ENCODE assay signal across 12 cellular contexts in genomic region chr10:35194471-35194870, GRCh38.
DNase-seq lines count a peak whose midpoint lies in the region; TF ChIP-seq lines count a peak whose summit lies in the region.
"Had no signal": no experiment of that assay in that cellular context is flagged by ENCODE, and none has a peak within 500 bp of the region (broad histone marks: within the 10 kb centered on the region; RNA-seq: fewer than 3 reads in every experiment).

No MANE protein-coding gene starts in this region.

- H3K27ac ChIP-seq in dorsolateral prefrontal cortex, result peak overlapping the region in 43 of 59 donors; percentile 4 to 99 (median 92)
- peak overlapping the region in 7 of 8 donors; percentile 0 to 95 (median 92) for H3K27ac ChIP-seq in spleen
- H3K27ac ChIP-seq in MM.1S (ENCODE audit: low read length), result no peak overlapping the region
- H3K27ac ChIP-seq in neuronal stem cell (replicated peaks; ENCODE audit: low read length), result no peak overlapping the region

- peak overlapping the region; percentile 99 for H3K27ac Mint-ChIP-seq in T-helper 2 cell treated with Interferon-gamma antibody and Interleukin-4, amounts not matched to agents 5 μg/mL and 100 μg/mL, for 36 hours

- DNase-seq in T-helper 2 cell treated with Interferon-gamma antibody and Interleukin-4, amounts not matched to agents 5 μg/mL and 100 μg/mL, for 36 hours (ENCODE audit: low spot score), result no peak
- DNase-seq in T-helper 2 cell (no peak), dorsolateral prefrontal cortex (no peak), spleen (no peak), MM.1S (no peak), neuronal stem cell (ENCODE audit: low spot score) (no peak)
- no peak for DNase-seq in stimulated activated CD4-positive, alpha-beta T cell treated with anti-CD3 and anti-CD28 coated beads, Interleukin-1b, Interleukin-23, amount 100 ng/mL, for 48 hours
- DNase-seq: amygdala, DMS79, NCI-H1092, NCI-H446 treated with DMSO at 0.1 percent for 48 hours had no signal

- H4K20me1 ChIP-seq in Loucy (ENCODE audit: insufficient read depth, low read length, poor library complexity, severe bottlenecking) (no peaks in the 10 kb centered on the region), MM.1S (ENCODE audit: insufficient read depth, low read length) (no peaks in the 10 kb centered on the region)

- no peak overlapping the region for H2AK5ac ChIP-seq in neuronal stem cell (ENCODE audit: low read depth, low read length)

- no peaks in the 10 kb centered on the region for H3K79me1 ChIP-seq in neuronal stem cell (ENCODE audit: low read depth, low read length)

- H3K27me3 ChIP-seq in Loucy (ENCODE audit: insufficient read depth, low read length, poor library complexity, severe bottlenecking), result no peaks in the 10 kb centered on the region
- H3K27me3 ChIP-seq in dorsolateral prefrontal cortex, result no peaks in the 10 kb centered on the region
- H3K27me3 ChIP-seq in spleen (replicated peaks in 1 of 7), result no peaks in the 10 kb centered on the region
- H3K27me3 ChIP-seq in MM.1S (replicated peaks; ENCODE audit: insufficient read depth, low read length), result no peaks in the 10 kb centered on the region
- no peaks in the 10 kb centered on the region for H3K27me3 ChIP-seq in neuronal stem cell (ENCODE audit: control insufficient read depth in 3 of 3, insufficient read depth in 3 of 3, low read depth in 1 of 3, low read length in 3 of 3)

- no peak overlapping the region for H2AFZ ChIP-seq in Loucy (ENCODE audit: low read length)
- no peak overlapping the region for H2AFZ ChIP-seq in MM.1S (ENCODE audit: low read length)
- no peak overlapping the region for H2AFZ ChIP-seq in neuronal stem cell (ENCODE audit: low read length)

- peaks cover 32% of the 10 kb centered on the region for H3K4me1 ChIP-seq in Loucy (ENCODE audit: insufficient read depth, low read length, poor library complexity, severe bottlenecking)
- H3K4me1 ChIP-seq in spleen, result peaks cover 7 to 53% (median 27%) of the 10 kb centered on the region in 6 donors
- H3K4me1 ChIP-seq in MM.1S (ENCODE audit: low read length), result peaks cover 12% of the 10 kb centered on the region
- peaks cover 2 to 4% of the 10 kb centered on the region in 2 donors for H3K4me1 ChIP-seq in neuronal stem cell (ENCODE audit: control insufficient read depth in 2 of 2, insufficient read depth in 1 of 2, low read depth in 1 of 2, low read length in 2 of 2)

- H2BK12ac ChIP-seq in neuronal stem cell (ENCODE audit: low read length), result no peak overlapping the region

- no peaks in the 10 kb centered on the region for H3K36me3 ChIP-seq in Loucy (ENCODE audit: insufficient read depth, low read length)
- no peaks in the 10 kb centered on the region for H3K36me3 ChIP-seq in spleen
- no peaks in the 10 kb centered on the region for H3K36me3 ChIP-seq in MM.1S (replicated peaks; ENCODE audit: insufficient read depth, low read length)
- peaks cover 0 to 3% of the 10 kb centered on the region in 2 donors for H3K36me3 ChIP-seq in neuronal stem cell (replicated peaks in 1 of 2; ENCODE audit: control insufficient read depth in 2 of 2, insufficient read depth in 2 of 2, low read length in 2 of 2)

- peak overlapping the region; percentile 12 for H3K4me3 Mint-ChIP-seq in T-helper 2 cell treated with Interferon-gamma antibody and Interleukin-4, amounts not matched to agents 5 μg/mL and 100 μg/mL, for 36 hours

- no peaks in the 10 kb centered on the region for H3K9me3 Mint-ChIP-seq in T-helper 2 cell treated with Interferon-gamma antibody and Interleukin-4, amounts not matched to agents 5 μg/mL and 100 μg/mL, for 36 hours

- no peak for TF ChIP-seq POLR2A in spleen (IDR thresholded peaks at IDR 0.05)

- no peak overlapping the region for H3K23ac ChIP-seq in neuronal stem cell (ENCODE audit: low read depth, low read length, poor library complexity)

- no peak overlapping the region for H2BK15ac ChIP-seq in neuronal stem cell (ENCODE audit: low read length)

- H3K4me1 Mint-ChIP-seq in T-helper 2 cell treated with Interferon-gamma antibody and Interleukin-4, amounts not matched to agents 5 μg/mL and 100 μg/mL, for 36 hours (ENCODE audit: low read depth), result peaks cover 46% of the 10 kb centered on the region

- H2BK5ac ChIP-seq in neuronal stem cell (ENCODE audit: low read length), result no peak overlapping the region

- H3K4ac ChIP-seq in neuronal stem cell (ENCODE audit: low read length), result no peak overlapping the region

- H3K79me2 ChIP-seq in Loucy (ENCODE audit: insufficient read depth, low read length), result no peaks in the 10 kb centered on the region
- no peaks in the 10 kb centered on the region for H3K79me2 ChIP-seq in MM.1S (ENCODE audit: low read length)

- no peak overlapping the region for H4K8ac ChIP-seq in neuronal stem cell (ENCODE audit: low read depth, low read length)

- no peak overlapping the region for H4K91ac ChIP-seq in neuronal stem cell (ENCODE audit: low read depth, low read length, poor library complexity)

- H3F3A ChIP-seq in Loucy (ENCODE audit: low read depth) (no peaks in the 10 kb centered on the region), MM.1S (ENCODE audit: insufficient read depth, low read length) (peaks cover 13% of the 10 kb centered on the region)

- H3K9me3 ChIP-seq in Loucy (ENCODE audit: insufficient read depth, low read depth, low read length) (no peaks in the 10 kb centered on the region), spleen (no peaks in the 10 kb centered on the region), MM.1S (replicated peaks; ENCODE audit: insufficient read depth, low read length) (no peaks in the 10 kb centered on the region), neuronal stem cell (replicated peaks in 1 of 2; ENCODE audit: control insufficient read depth in 2 of 2, insufficient read depth in 1 of 2, low read depth in 1 of 2, low read length in 2 of 2) (peaks cover 0 to 3% of the 10 kb centered on the region in 2 donors)

- H3K14ac ChIP-seq in neuronal stem cell (ENCODE audit: low read length), result no peak overlapping the region

- intact Hi-C loops in dorsolateral prefrontal cortex (cut with DNase I) (loop anchor here in 1 of 2 donors (2.0 kb wide), 1 partner anchor 68 kb away; the partner anchor contains the start of gene CREM), spleen (cut with DNase I; ENCODE audit: low total_unique reads) (no loop called here)

- no peak overlapping the region for H2BK120ac ChIP-seq in neuronal stem cell (ENCODE audit: low read depth, low read length)

- H3K9me2 ChIP-seq in Loucy (replicated peaks; ENCODE audit: low read depth, low read length), result no peaks in the 10 kb centered on the region
- no peaks in the 10 kb centered on the region for H3K9me2 ChIP-seq in MM.1S (replicated peaks; ENCODE audit: insufficient read depth, low read length)

- no peak overlapping the region for H3K18ac ChIP-seq in neuronal stem cell (ENCODE audit: low read length)

- no peak for TF ChIP-seq CTCF in Loucy (conservative IDR thresholded peaks at IDR 0.05; ENCODE audit: low read length)
- TF ChIP-seq CTCF in dorsolateral prefrontal cortex (IDR thresholded peaks at IDR 0.05 in 54 of 56, conservative IDR thresholded peaks at IDR 0.05 in 2 of 56; ENCODE audit: low read depth in 1 of 56, partially characterized antibody in 56 of 56), result no peak
- no peak for TF ChIP-seq CTCF in spleen (IDR thresholded peaks at IDR 0.05 in 8 of 11, conservative IDR thresholded peaks at IDR 0.05 in 3 of 11)
- no peak for TF ChIP-seq CTCF in MM.1S (IDR thresholded peaks at IDR 0.05; ENCODE audit: low read length)

- no peak overlapping the region for H3K4me3 ChIP-seq in Loucy (ENCODE audit: low read length, poor library complexity, severe bottlenecking)
- no peak overlapping the region for H3K4me3 ChIP-seq in dorsolateral prefrontal cortex
- no peak overlapping the region for H3K4me3 ChIP-seq in spleen
- H3K4me3 ChIP-seq in MM.1S (ENCODE audit: low read length), result no peak overlapping the region
- H3K4me3 ChIP-seq in neuronal stem cell (ENCODE audit: low read length in 2 of 2), result no peak overlapping the region

- H3K27me3 Mint-ChIP-seq in T-helper 2 cell treated with Interferon-gamma antibody and Interleukin-4, amounts not matched to agents 5 μg/mL and 100 μg/mL, for 36 hours (ENCODE audit: low read depth), result no peaks in the 10 kb centered on the region

- H3K36me3 Mint-ChIP-seq in T-helper 2 cell treated with Interferon-gamma antibody and Interleukin-4, amounts not matched to agents 5 μg/mL and 100 μg/mL, for 36 hours (ENCODE audit: low read depth), result peaks cover 13% of the 10 kb centered on the region

- H3K9ac ChIP-seq in Loucy (ENCODE audit: low read depth, low read length, poor library complexity, severe bottlenecking) (no peak overlapping the region), MM.1S (ENCODE audit: low read length) (no peak overlapping the region), neuronal stem cell (ENCODE audit: low read depth, low read length, poor library complexity) (no peak overlapping the region)

- peak overlapping the region; percentile 88 for H3K4me2 ChIP-seq in Loucy (ENCODE audit: low read depth, low read length, poor library complexity, severe bottlenecking)
- no peak overlapping the region for H3K4me2 ChIP-seq in MM.1S (ENCODE audit: low read depth, low read length)
- H3K4me2 ChIP-seq in neuronal stem cell (ENCODE audit: insufficient read depth, low read length, poor library complexity, severe bottlenecking), result no peak overlapping the region

Comparison
In these comparisons a context has a peak if more than half of its experiments do, and no peak if none do; other contexts are left out.
1. H3K27ac ChIP-seq: peak in dorsolateral prefrontal cortex (43 of 59) and spleen (7 of 8); none in MM.1S (single experiment) and neuronal stem cell (single experiment).